Comparison of ENCODE assay signal across 11 cellular contexts in the genomic region with DNA sequence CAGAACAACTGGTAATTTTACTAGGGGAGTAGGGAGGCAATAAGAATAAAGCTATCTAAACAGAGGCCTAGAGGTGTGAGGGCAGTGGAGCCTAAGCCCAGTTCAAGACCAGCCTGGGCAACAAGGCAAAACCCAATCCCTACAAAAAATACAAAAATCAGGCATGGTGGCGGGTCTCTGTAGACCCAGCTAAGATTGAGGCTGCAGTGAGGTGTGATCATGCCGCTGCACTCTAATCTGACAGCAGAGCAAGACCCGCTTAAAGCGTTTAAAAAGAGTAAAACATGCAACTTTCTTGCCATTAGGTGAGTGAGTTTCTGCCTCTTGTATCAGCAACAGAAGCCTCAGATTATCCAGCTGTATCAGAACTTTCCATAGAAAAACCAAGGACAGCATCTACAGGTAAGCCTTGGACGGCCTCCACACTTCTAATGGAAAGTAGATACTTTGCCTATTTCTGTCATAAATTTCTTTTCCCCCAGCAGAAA. TPM values are rescaled to one million over a fixed set of nuclear protein-coding genes. Genes with fewer than 3 reads are reported as not detected.
DNase-seq lines count a peak whose midpoint lies in the region; ATAC-seq and TF ChIP-seq lines count a peak whose summit lies in the region.
"Had no signal": no experiment of that assay in that cellular context is flagged by ENCODE, and none has a peak within 500 bp of the region (broad histone marks: within the 10 kb centered on the region; RNA-seq: fewer than 3 reads in every experiment).

No MANE protein-coding gene starts in this region.

- H3K27me3 Mint-ChIP-seq in Calu3 (ENCODE audit: unreplicated experiment) (no peaks in the 10 kb centered on the region), activated B cell treated with CpG ODN at 0.5 μM for 24 hours (no peaks in the 10 kb centered on the region), naive B cell (no peaks in the 10 kb centered on the region)

- CTCF ChIA-PET in Calu3 (lab: Charles Lee) = interaction anchor here (0.6 kb wide), 1 partner anchor 564 kb away, joined by 4 read pairs; no protein-coding TSS in a partner anchor
- CTCF ChIA-PET in activated B cell treated with CpG ODN at 0.5 μM for 24 hours (lab: Charles Lee) = interaction anchor here (1.5 kb wide), 1 partner anchor 11 kb away, joined by 5 read pairs; no protein-coding TSS in a partner anchor

- TF ChIP-seq CTCF in Calu3 (IDR thresholded peaks at IDR 0.05; ENCODE audit: unreplicated experiment) (no peak), activated B cell treated with CpG ODN at 0.5 μM for 24 hours (IDR thresholded peaks at IDR 0.05) (no peak)

- intact Hi-C loops in Calu3 (cut with micrococcal nuclease; ENCODE audit: unreplicated experiment) = no loop called here
- intact Hi-C loops in activated B cell treated with CpG ODN at 0.5 μM for 24 hours (cut with micrococcal nuclease) = no loop called here

- H3K9me3 Mint-ChIP-seq in Calu3 (ENCODE audit: low read depth, unreplicated experiment) = no peaks in the 10 kb centered on the region
- no peaks in the 10 kb centered on the region for H3K9me3 Mint-ChIP-seq in activated B cell treated with CpG ODN at 0.5 μM for 24 hours
- H3K9me3 Mint-ChIP-seq in naive B cell = no peaks in the 10 kb centered on the region

- POLR2A ChIA-PET in activated B cell treated with CpG ODN at 0.5 μM for 24 hours (lab: Charles Lee) = interaction anchor here (0.8 to 6.6 kb wide), 3 partner anchors 9 to 68 kb away, joined by 6 to 114 read pairs (median 6); partner anchors contain the start of genes C11orf54, CEP295 and TAF1D

- no peaks in the 10 kb centered on the region for H3K4me1 Mint-ChIP-seq in Calu3 (ENCODE audit: low read depth, unreplicated experiment)
- peaks cover 10% of the 10 kb centered on the region for H3K4me1 Mint-ChIP-seq in activated B cell treated with CpG ODN at 0.5 μM for 24 hours
- H3K4me1 Mint-ChIP-seq in naive B cell = peaks cover 0 to 3% (median 0%) of the 10 kb centered on the region in 3 donors

- H3K36me3 Mint-ChIP-seq in Calu3 (ENCODE audit: insufficient read depth, unreplicated experiment) (peaks cover 56% of the 10 kb centered on the region), activated B cell treated with CpG ODN at 0.5 μM for 24 hours (ENCODE audit: low read depth) (peaks cover 81% of the 10 kb centered on the region), naive B cell (peaks cover 12 to 23% of the 10 kb centered on the region in 2 donors)

- TF ChIP-seq POLR2A in GM18526 (IDR thresholded peaks at IDR 0.05; ENCODE audit: extremely low read depth, insufficient read length) = peak; percentile 39

- H3K4me3 Mint-ChIP-seq in Calu3 (ENCODE audit: low read depth, unreplicated experiment) (no peak overlapping the region), activated B cell treated with CpG ODN at 0.5 μM for 24 hours (no peak overlapping the region), naive B cell (no peak overlapping the region)

- no TSS peak for BruUV-seq in Calu3 (replicated peaks; lab: Mats Ljungman, UMichigan)

- H3K27ac Mint-ChIP-seq in Calu3 (ENCODE audit: unreplicated experiment) (peak overlapping the region; percentile 52), activated B cell treated with CpG ODN at 0.5 μM for 24 hours (peak overlapping the region; percentile 7), naive B cell (peak overlapping the region; percentile 1 to 92 (median 30))

- DNase-seq in Calu3 (no peak), activated B cell treated with CpG ODN at 0.5 μM for 24 hours (no peak), naive B cell (no peak), NCI-H1694 treated with DMSO at 0.1 percent for 48 hours (lab: John Stamatoyannopoulos, UW) (no peak), HK-2 (ENCODE audit: unreplicated experiment) (no peak), NCI-H1105 treated with DMSO at 0.1 percent for 48 hours (lab: John Stamatoyannopoulos, UW) (no peak)
- DNase-seq: cortex of kidney, left colon, NCI-H2029 had no signal

- no peak for ATAC-seq in activated B cell treated with CpG ODN at 0.5 μM for 24 hours (ENCODE audit: low read depth)
- ATAC-seq in naive B cell (ENCODE audit: low read depth in 2 of 2) = no peak
- ATAC-seq: gastroesophageal sphincter, left colon had no signal

RNA-seq across cellular contexts. Expression of gene TAF1D, which starts 12.1 kb away (rescaled TPM):
- total RNA-seq in Calu3 (2022) (98.9 and 107 TPM in 2 replicates), activated B cell treated with CpG ODN at 0.5 μM for 24 hours (258 and 315 TPM in 2 replicates)
- 10 to 100 TPM; 24.9 to 51.2 (median 36.0) TPM for polyA plus RNA-seq in naive B cell (ENCODE audit: low read depth in 6 of 6)

RNA-seq across cellular contexts. Expression of gene C11orf54, which starts 12.3 kb away (rescaled TPM):
- 14.7 and 17.1 TPM in 2 replicates for total RNA-seq in Calu3 (2022)
- total RNA-seq in activated B cell treated with CpG ODN at 0.5 μM for 24 hours = 23.7 and 30.1 TPM in 2 replicates
- polyA plus RNA-seq in naive B cell (ENCODE audit: low read depth in 6 of 6) = 10 to 100 TPM; 15.0 to 29.1 (median 19.8) TPM

RNA-seq across cellular contexts. Expression of gene MED17, which starts 54.9 kb away (rescaled TPM):
- 24.6 and 27.5 TPM in 2 replicates for total RNA-seq in Calu3 (2022)
- 47.9 and 55.2 TPM in 2 replicates for total RNA-seq in activated B cell treated with CpG ODN at 0.5 μM for 24 hours
- polyA plus RNA-seq in naive B cell (ENCODE audit: low read depth in 6 of 6) = 10 to 100 TPM; 15.0 to 36.0 (median 19.2) TPM
